ENCODE assay signal across 8 cellular contexts in the genomic region with DNA sequence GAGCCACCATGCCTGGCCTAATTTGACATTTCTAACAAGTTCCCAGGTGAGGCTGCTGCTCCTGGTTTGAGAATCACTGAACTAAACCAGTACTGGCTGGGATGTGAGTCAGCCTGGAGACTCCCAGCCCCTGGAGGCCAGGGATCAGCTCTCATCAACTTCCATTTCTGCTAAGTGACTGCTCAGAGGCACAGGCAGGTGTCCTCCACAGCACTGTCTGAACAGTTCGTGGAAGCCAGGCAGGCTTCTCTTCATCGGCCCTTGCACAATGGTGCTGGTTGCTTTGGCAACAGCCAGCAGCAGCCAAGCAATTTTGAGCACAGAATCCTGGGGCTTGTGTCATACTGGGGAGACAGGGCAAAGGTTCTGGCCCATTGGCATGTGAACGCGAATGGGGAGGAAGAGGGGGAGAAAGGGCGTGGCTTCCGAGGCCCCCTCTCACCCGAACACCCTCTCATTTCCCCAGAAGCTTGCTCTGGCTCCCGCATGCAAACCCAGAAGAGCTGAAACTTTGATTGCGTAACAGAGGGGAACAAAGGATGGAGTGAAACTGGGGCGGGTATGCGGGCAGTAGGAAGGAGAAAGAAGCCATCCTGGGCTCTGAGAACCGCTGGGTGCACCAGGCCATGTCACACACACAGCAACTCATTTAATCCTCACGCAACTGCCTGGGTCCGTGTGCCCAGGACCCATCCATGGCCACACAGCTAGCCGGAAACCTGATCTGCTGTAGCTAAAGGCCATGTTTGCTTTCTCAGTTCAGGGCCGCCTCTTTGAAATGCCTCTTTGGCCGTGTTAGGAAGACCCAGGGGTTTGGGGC. TPM values are rescaled to one million over a fixed set of nuclear protein-coding genes. Genes with fewer than 3 reads are reported as not detected.
A peak's percentile ranks its signal among the peaks of the same experiment; 100 is the strongest.
DNase-seq lines count a peak whose midpoint lies in the region; ATAC-seq and TF ChIP-seq lines count a peak whose summit lies in the region.

No MANE protein-coding gene starts in this region.

- POLR2A ChIA-PET in CD4-positive, alpha-beta memory T cell (lab: Charles Lee; ENCODE audit: partially characterized antibody): no interaction called here

- no peaks in the 10 kb centered on the region for H3K9me3 ChIP-seq in RWPE2 (ENCODE audit: severe bottlenecking)
- H3K9me3 ChIP-seq in CD4-positive, alpha-beta memory T cell (ENCODE audit: control insufficient read depth in 1 of 2, low read length in 2 of 2): no peaks in the 10 kb centered on the region

- H3K36me3 Mint-ChIP-seq in CD4-positive, alpha-beta memory T cell: no peaks in the 10 kb centered on the region

- H3K27ac ChIP-seq in RWPE2 (ENCODE audit: poor library complexity, severe bottlenecking): no peak overlapping the region
- no peak overlapping the region for H3K27ac ChIP-seq in CD4-positive, alpha-beta memory T cell (ENCODE audit: low read depth, low read length)

- no peak overlapping the region for H3K4me3 ChIP-seq in RWPE2 (ENCODE audit: severe bottlenecking)
- no peak overlapping the region for H3K4me3 ChIP-seq in CD4-positive, alpha-beta memory T cell (ENCODE audit: low read length in 2 of 2)

- no peak overlapping the region for H3K4me3 Mint-ChIP-seq in CD4-positive, alpha-beta memory T cell

- no peaks in the 10 kb centered on the region for H3K36me3 ChIP-seq in RWPE2 (ENCODE audit: low read depth)
- H3K36me3 ChIP-seq in CD4-positive, alpha-beta memory T cell (ENCODE audit: insufficient read depth, low read length): no peaks in the 10 kb centered on the region

- H3K27me3 ChIP-seq in RWPE2 (ENCODE audit: insufficient read depth, poor library complexity, severe bottlenecking): no peaks in the 10 kb centered on the region
- H3K27me3 ChIP-seq in CD4-positive, alpha-beta memory T cell (ENCODE audit: insufficient read depth, low read length): no peaks in the 10 kb centered on the region

- no peak overlapping the region for H3K27ac Mint-ChIP-seq in CD4-positive, alpha-beta memory T cell

- peaks cover 0 to 2% (median 0%) of the 10 kb centered on the region in 8 donors for H3K9me3 Mint-ChIP-seq in CD4-positive, alpha-beta memory T cell

- H3K4me1 ChIP-seq in RWPE2 (ENCODE audit: insufficient read depth, poor library complexity, severe bottlenecking): no peaks in the 10 kb centered on the region
- H3K4me1 ChIP-seq in CD4-positive, alpha-beta memory T cell (ENCODE audit: insufficient read depth, low read length): no peaks in the 10 kb centered on the region

- peak; percentile 94 for ATAC-seq in RWPE2 (ENCODE audit: low read depth)
- ATAC-seq in omental fat pad (ENCODE audit: low FRiP score): peak; percentile 94
- no peak for ATAC-seq in GM21723 (IDR thresholded peaks at IDR 0.05; ENCODE audit: unreplicated experiment)

- intact Hi-C loops in CD4-positive, alpha-beta memory T cell (cut with micrococcal nuclease): no loop called here

- CTCF ChIA-PET in CD4-positive, alpha-beta memory T cell (lab: Charles Lee; ENCODE audit: partially characterized antibody): no interaction called here

- peak; percentile 53 for DNase-seq in NK-92 treated with Interleukin-12 subunit alpha and Interleukin-12 subunit beta, amount 100 ng/mL, for 24 hours (lab: John Stamatoyannopoulos, UW)
- DNase-seq in NK-92 (lab: John Stamatoyannopoulos, UW; ENCODE audit: unreplicated experiment) (no peak), RWPE2 (ENCODE audit: low spot score) (no peak), foreskin melanocyte (peak; percentile 24), omental fat pad (ENCODE audit: low spot score) (peak; percentile 53), T1000 (lab: John Stamatoyannopoulos, UW) (no peak)
- no peak for DNase-seq in CD4-positive, alpha-beta memory T cell

- TF ChIP-seq CTCF in RWPE2 (IDR thresholded peaks at IDR 0.05; ENCODE audit: poor library complexity, severe bottlenecking) (no peak), omental fat pad (IDR thresholded peaks at IDR 0.05) (no peak)

- no peaks in the 10 kb centered on the region for H3K27me3 Mint-ChIP-seq in CD4-positive, alpha-beta memory T cell

- H3K4me1 Mint-ChIP-seq in CD4-positive, alpha-beta memory T cell: no peaks in the 10 kb centered on the region

RNA-seq across cellular contexts. Expression of gene POR, which starts 9.0 kb away (rescaled TPM):
- 100 to 1,000 TPM; 105 to 243 (median 150) TPM for total RNA-seq in omental fat pad
- total RNA-seq in CD4-positive, alpha-beta memory T cell: 10 to 100 TPM; 60.2 to 71.1 TPM
- 10 to 100 TPM; 45.6 to 47.7 TPM for polyA plus RNA-seq in CD4-positive, alpha-beta memory T cell

RNA-seq across cellular contexts. Expression of gene RHBDD2, which starts 27.2 kb away (rescaled TPM):
- total RNA-seq in omental fat pad: 10 to 100 TPM; 31.8 to 51.9 (median 33.0) TPM
- total RNA-seq in CD4-positive, alpha-beta memory T cell: 10 to 100 TPM; 47.1 to 53.2 TPM
- 100 to 1,000 TPM; 108 to 119 TPM for polyA plus RNA-seq in CD4-positive, alpha-beta memory T cell

Comparison
In these comparisons a context has a peak if more than half of its experiments do, and no peak if none do; other contexts are left out.
1. DNase-seq: peak in NK-92 treated with Interleukin-12 subunit alpha and Interleukin-12 subunit beta, amount 100 ng/mL, for 24 hours (single experiment), foreskin melanocyte (single experiment) and omental fat pad (single experiment); none in NK-92 (single experiment), RWPE2 (single experiment), CD4-positive, alpha-beta memory T cell (0 of 5) and T1000 (single experiment).